In the genomic region with DNA sequence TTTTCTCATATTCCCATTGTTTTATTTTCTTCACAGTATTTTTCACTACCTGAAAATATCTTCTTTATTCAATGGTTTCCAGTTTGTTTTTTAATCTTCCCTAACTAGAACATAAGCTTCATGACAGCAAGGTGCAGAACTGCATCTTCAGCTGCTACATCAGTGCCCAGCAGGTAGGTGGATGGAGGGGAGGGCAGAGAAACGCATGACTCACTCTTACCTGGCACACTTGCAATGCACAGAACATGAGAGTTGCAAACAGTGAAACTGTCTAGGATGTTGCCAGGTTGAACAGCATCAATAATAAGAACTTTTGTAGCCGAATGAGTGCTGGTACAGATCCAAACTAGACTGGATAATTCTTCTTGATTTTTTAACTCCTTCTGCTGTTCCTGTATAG, we compare ENCODE assay signal across 20 cellular contexts.
"Had no signal": no experiment of that assay in that cellular context is flagged by ENCODE, and none has a peak within 500 bp of the region (broad histone marks: within the 10 kb centered on the region; RNA-seq: fewer than 3 reads in every experiment).

No MANE protein-coding gene starts in this region.

- H3K27ac ChIP-seq: cardiac muscle cell, esophagus muscularis mucosa, gastrocnemius medialis, right lobe of liver, skin epidermis, transverse colon had no signal

- H3K27me3 Mint-ChIP-seq: activated naive CD4-positive, alpha-beta T cell treated with anti-CD3 and anti-CD28 coated beads, Interleukin-2, amount 10 ng/mL, durations not matched to agents 7 days and 5 days; dendritic cell treated with granulocyte-macrophage colony-stimulating factor and Interleukin-4, amounts not matched to agents 40 ng/mL and 50 ng/mL, for 4 days; stimulated activated naive B cell treated with anti-CD40 and anti-IgM and Interleukin-4, amounts not matched to agents 10 μg/mL and 1 μg/mL and 100 μg/mL, for 72 hours had no signal

- H3K4me1 ChIP-seq: esophagus muscularis mucosa, gastrocnemius medialis, right lobe of liver, transverse colon had no signal

- H3K4me3 Mint-ChIP-seq: activated naive CD4-positive, alpha-beta T cell treated with anti-CD3 and anti-CD28 coated beads, Interleukin-2, amount 10 ng/mL, durations not matched to agents 7 days and 5 days; dendritic cell treated with granulocyte-macrophage colony-stimulating factor and Interleukin-4, amounts not matched to agents 40 ng/mL and 50 ng/mL, for 4 days; stimulated activated naive B cell treated with anti-CD40 and anti-IgM and Interleukin-4, amounts not matched to agents 10 μg/mL and 1 μg/mL and 100 μg/mL, for 72 hours; WTC11 had no signal

- H3K27me3 ChIP-seq: cardiac muscle cell, esophagus muscularis mucosa, gastrocnemius medialis, right lobe of liver, transverse colon had no signal

- H3K9me3 Mint-ChIP-seq: activated naive CD4-positive, alpha-beta T cell treated with anti-CD3 and anti-CD28 coated beads, Interleukin-2, amount 10 ng/mL, durations not matched to agents 7 days and 5 days; dendritic cell treated with granulocyte-macrophage colony-stimulating factor and Interleukin-4, amounts not matched to agents 40 ng/mL and 50 ng/mL, for 4 days; stimulated activated naive B cell treated with anti-CD40 and anti-IgM and Interleukin-4, amounts not matched to agents 10 μg/mL and 1 μg/mL and 100 μg/mL, for 72 hours; WTC11 had no signal

- ATAC-seq: gastrocnemius medialis; left cardiac atrium; stimulated activated naive B cell treated with anti-CD40 and anti-IgM and Interleukin-4, amounts not matched to agents 10 μg/mL and 1 μg/mL and 100 μg/mL, for 72 hours; WTC11 had no signal

- FAIRE-seq: islet of Langerhans, urothelium cell line had no signal

- DNase-seq: activated effector memory CD4-positive, alpha-beta T cell treated with anti-CD3 and anti-CD28 coated beads, Interleukin-2, amount 50 U/mL, for 16 hours; activated naive CD4-positive, alpha-beta T cell treated with anti-CD3 and anti-CD28 coated beads, Interleukin-2, amount 10 ng/mL, durations not matched to agents 7 days and 5 days; amygdala; effector CD8-positive, alpha-beta T cell; gastrocnemius medialis; left cardiac atrium; mesenchymal stem cell; right lobe of liver; stimulated activated CD4-positive, alpha-beta T cell treated with anti-CD3 and anti-CD28 coated beads, Interleukin-2, amount 100 ng/mL, for 24 hours; stimulated activated CD8-positive, alpha-beta memory T cell treated with anti-CD3 and anti-CD28 coated beads, Interleukin-4, amount 100 ng/mL, for 48 hours; stimulated activated naive B cell treated with anti-CD40 and anti-IgM and Interleukin-4, amounts not matched to agents 10 μg/mL and 1 μg/mL and 100 μg/mL, for 72 hours; T-helper 9 cell; transverse colon had no signal

- H3K27ac Mint-ChIP-seq: activated naive CD4-positive, alpha-beta T cell treated with anti-CD3 and anti-CD28 coated beads, Interleukin-2, amount 10 ng/mL, durations not matched to agents 7 days and 5 days; dendritic cell treated with granulocyte-macrophage colony-stimulating factor and Interleukin-4, amounts not matched to agents 40 ng/mL and 50 ng/mL, for 4 days; stimulated activated naive B cell treated with anti-CD40 and anti-IgM and Interleukin-4, amounts not matched to agents 10 μg/mL and 1 μg/mL and 100 μg/mL, for 72 hours; WTC11 had no signal

- H3K4me1 Mint-ChIP-seq: activated naive CD4-positive, alpha-beta T cell treated with anti-CD3 and anti-CD28 coated beads, Interleukin-2, amount 10 ng/mL, durations not matched to agents 7 days and 5 days; stimulated activated naive B cell treated with anti-CD40 and anti-IgM and Interleukin-4, amounts not matched to agents 10 μg/mL and 1 μg/mL and 100 μg/mL, for 72 hours; WTC11 had no signal

- H3K9me3 ChIP-seq: esophagus muscularis mucosa, gastrocnemius medialis, right lobe of liver, transverse colon had no signal

- H3K4me3 ChIP-seq: cardiac muscle cell, esophagus muscularis mucosa, gastrocnemius medialis, right lobe of liver, skin epidermis, transverse colon had no signal
